ENCODE assay signal across 8 cellular contexts in the genomic region with DNA sequence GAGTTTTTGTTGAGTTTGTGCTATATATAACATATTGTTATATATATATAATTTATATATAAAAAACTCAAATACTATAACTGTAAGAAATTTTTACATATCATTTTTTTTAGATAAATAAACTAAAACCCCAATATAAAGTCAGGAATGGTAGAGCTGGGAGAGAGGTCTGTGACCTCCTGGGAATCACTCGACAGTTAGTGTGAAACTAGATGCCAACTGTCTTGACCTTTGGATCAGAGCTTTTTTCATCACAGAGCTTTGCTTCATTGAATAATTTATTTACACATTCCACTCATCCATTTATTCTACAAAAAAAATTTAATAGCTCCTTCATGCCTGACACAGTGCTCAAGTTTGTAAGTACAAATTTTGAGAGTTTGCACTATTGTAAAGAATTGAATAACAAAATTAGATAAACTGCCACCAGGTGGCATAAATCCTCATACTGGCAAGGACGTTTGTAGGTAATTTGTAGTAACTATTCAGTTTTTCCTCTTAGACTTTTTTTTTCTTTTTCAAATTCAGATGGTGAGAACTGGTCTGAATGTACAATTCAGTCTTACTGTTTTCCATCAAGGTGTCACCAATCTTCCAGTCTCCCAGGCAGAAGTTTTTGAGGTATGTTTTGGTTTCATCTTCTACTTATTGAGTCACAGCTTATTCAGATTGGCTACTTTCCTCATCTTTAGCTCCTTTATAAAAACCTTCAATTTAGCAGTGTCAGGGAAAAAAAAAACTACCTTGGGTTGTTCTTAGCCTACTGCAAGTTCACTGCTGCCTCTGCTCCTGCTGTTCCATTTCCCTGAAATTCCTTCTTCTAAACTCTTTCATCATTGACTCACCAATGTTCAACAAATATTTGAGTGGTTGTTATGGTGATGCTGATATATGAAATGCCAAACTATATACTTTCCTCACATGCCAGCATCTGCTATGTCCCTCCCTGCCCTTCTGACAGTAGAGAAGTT. TPM values are rescaled to one million over a fixed set of nuclear protein-coding genes. Genes with fewer than 3 reads are reported as not detected.
A peak's percentile ranks its signal among the peaks of the same experiment; 100 is the strongest.
DNase-seq lines count a peak whose midpoint lies in the region; ATAC-seq and TF ChIP-seq lines count a peak whose summit lies in the region.

No MANE protein-coding gene starts in this region.

- no peak for ATAC-seq in GM18867 (IDR thresholded peaks at IDR 0.05; ENCODE audit: unreplicated experiment)
- ATAC-seq in HG03025 (IDR thresholded peaks at IDR 0.05; ENCODE audit: low FRiP score, unreplicated experiment), result no peak

- DNase-seq in AG09319 (ENCODE audit: extremely low read depth, low read depth) (no peak), GM10266 (ENCODE audit: extremely low spot score) (no peak), NCI-H345 treated with DMSO at 0.1 percent for 48 hours (lab: John Stamatoyannopoulos, UW; ENCODE audit: unreplicated experiment) (peak; percentile 3), dedifferentiated amniotic fluid mesenchymal stem cell (ENCODE audit: extremely low spot score) (peak; percentile 63), mesendoderm (peak; percentile 29), D341Med (ENCODE audit: low spot score) (no peak)

- no peak overlapping the region for H3K4me3 ChIP-seq in mesendoderm (ENCODE audit: low read length)

- H4K8ac ChIP-seq in mesendoderm (ENCODE audit: low read depth, low read length), result no peak overlapping the region

- H3K18ac ChIP-seq in mesendoderm (ENCODE audit: low read length), result no peak overlapping the region

- H2BK120ac ChIP-seq in mesendoderm (ENCODE audit: low read depth, low read length), result no peak overlapping the region

- H3K9ac ChIP-seq in mesendoderm (ENCODE audit: low read length), result no peak overlapping the region

- H4K5ac ChIP-seq in mesendoderm (ENCODE audit: low read length), result no peak overlapping the region

- H3K4ac ChIP-seq in mesendoderm (ENCODE audit: low read depth, low read length), result no peak overlapping the region

- H3K36me3 ChIP-seq in mesendoderm (ENCODE audit: control insufficient read depth, insufficient read depth, low read length), result no peaks in the 10 kb centered on the region

- no peaks in the 10 kb centered on the region for H3K27me3 ChIP-seq in mesendoderm (ENCODE audit: insufficient read depth, low read length, poor library complexity)

- H2BK15ac ChIP-seq in mesendoderm (replicated peaks; ENCODE audit: low read depth), result no peak overlapping the region

- no peaks in the 10 kb centered on the region for H3K79me2 ChIP-seq in mesendoderm (ENCODE audit: control insufficient read depth, insufficient read depth, low read length)

- no CpG with 5 or more reads among the region's 2 CpGs for WGBS in mesendoderm (ENCODE audit: extremely low coverage, insufficient coverage, low lambda C conversion rate)

- H3K79me1 ChIP-seq in mesendoderm (ENCODE audit: low read length), result no peaks in the 10 kb centered on the region

- no peak overlapping the region for H2BK5ac ChIP-seq in mesendoderm (ENCODE audit: low read length)

- no peak overlapping the region for H3K4me2 ChIP-seq in mesendoderm (ENCODE audit: low read length)

- H3K56ac ChIP-seq in mesendoderm (ENCODE audit: low read length), result no peak overlapping the region

- no peak overlapping the region for H3K27ac ChIP-seq in mesendoderm (ENCODE audit: low read depth, low read length)

- TF ChIP-seq CTCF in AG09319 (IDR thresholded peaks at IDR 0.05; ENCODE audit: low read depth, low read length), result peak; percentile 19
- peak; percentile 23 for TF ChIP-seq CTCF in GM10266 (IDR thresholded peaks at IDR 0.05; ENCODE audit: control insufficient read depth, insufficient read depth, low read depth, missing control alignments)

- no peak overlapping the region for H2AK5ac ChIP-seq in mesendoderm (ENCODE audit: low read length)

- H3K4me1 ChIP-seq in mesendoderm (ENCODE audit: control insufficient read depth, low read depth, low read length), result no peaks in the 10 kb centered on the region

- no peak overlapping the region for H3K23ac ChIP-seq in mesendoderm (ENCODE audit: low read length)

RNA-seq across cellular contexts. Expression of a gene that starts 28.7 kb away (rescaled TPM):
- 1.5 TPM for polyA plus RNA-seq in mesendoderm (2013, experiment 1 of 2)
- 1.4 TPM for polyA plus RNA-seq in mesendoderm (2013, experiment 2 of 2)

RNA-seq across cellular contexts. Expression of a gene that starts 28.9 kb away (rescaled TPM):
- 7.2 TPM for polyA plus RNA-seq in mesendoderm (2013, experiment 1 of 2)
- 6.6 TPM for polyA plus RNA-seq in mesendoderm (2013, experiment 2 of 2)

Comparison
In these comparisons a context has a peak if more than half of its experiments do, and no peak if none do; other contexts are left out.
1. DNase-seq: peak in NCI-H345 treated with DMSO at 0.1 percent for 48 hours (single experiment), dedifferentiated amniotic fluid mesenchymal stem cell (single experiment) and mesendoderm (single experiment); none in AG09319 (single experiment), GM10266 (single experiment) and D341Med (single experiment).